17 cellular contexts compared by ENCODE assay signal in genomic region chr2:101264360-101264939, GRCh38. TPM values are rescaled to one million over a fixed set of nuclear protein-coding genes. Genes with fewer than 3 reads are reported as not detected.
DNase-seq lines count a peak whose midpoint lies in the region; ATAC-seq and TF ChIP-seq lines count a peak whose summit lies in the region.
"Had no signal": no experiment of that assay in that cellular context is flagged by ENCODE, and none has a peak within 500 bp of the region (broad histone marks: within the 10 kb centered on the region; RNA-seq: fewer than 3 reads in every experiment).

No MANE protein-coding gene starts in this region.

- ATAC-seq in activated naive CD8-positive, alpha-beta T cell treated with anti-CD3 and anti-CD28 coated beads, Interleukin-2, amount 10 ng/mL, durations not matched to agents 7 days and 5 days (ENCODE audit: low read depth): no peak
- no peak for ATAC-seq in natural killer cell
- no peak for ATAC-seq in HG03045 (IDR thresholded peaks at IDR 0.05; ENCODE audit: unreplicated experiment)
- ATAC-seq: PC-3; stimulated activated memory B cell treated with anti-CD40 and anti-IgM and Interleukin-4, amounts not matched to agents 10 μg/mL and 1 μg/mL and 100 μg/mL, for 72 hours had no signal

- H3K9me3 Mint-ChIP-seq in activated CD4-positive, alpha-beta T cell treated with anti-CD3 and anti-CD28 coated beads, Interleukin-2, amount 10 ng/mL, durations not matched to agents 24 days and 14 days: no peaks in the 10 kb centered on the region
- H3K9me3 Mint-ChIP-seq in activated naive CD8-positive, alpha-beta T cell treated with anti-CD3 and anti-CD28 coated beads, Interleukin-2, amount 10 ng/mL, durations not matched to agents 7 days and 5 days: no peaks in the 10 kb centered on the region
- H3K9me3 Mint-ChIP-seq in natural killer cell: no peaks in the 10 kb centered on the region
- H3K9me3 Mint-ChIP-seq: neural progenitor cell; stimulated activated memory B cell treated with anti-CD40 and anti-IgM and Interleukin-4, amounts not matched to agents 10 μg/mL and 1 μg/mL and 100 μg/mL, for 72 hours had no signal

- H3K4me3 Mint-ChIP-seq in activated CD4-positive, alpha-beta T cell treated with anti-CD3 and anti-CD28 coated beads, Interleukin-2, amount 10 ng/mL, durations not matched to agents 24 days and 14 days: no peak overlapping the region
- H3K4me3 Mint-ChIP-seq in activated naive CD8-positive, alpha-beta T cell treated with anti-CD3 and anti-CD28 coated beads, Interleukin-2, amount 10 ng/mL, durations not matched to agents 7 days and 5 days: no peak overlapping the region
- no peak overlapping the region for H3K4me3 Mint-ChIP-seq in natural killer cell
- H3K4me3 Mint-ChIP-seq: neural progenitor cell; stimulated activated memory B cell treated with anti-CD40 and anti-IgM and Interleukin-4, amounts not matched to agents 10 μg/mL and 1 μg/mL and 100 μg/mL, for 72 hours had no signal

- peak overlapping the region; percentile 54 for H3K27ac Mint-ChIP-seq in activated CD4-positive, alpha-beta T cell treated with anti-CD3 and anti-CD28 coated beads, Interleukin-2, amount 10 ng/mL, durations not matched to agents 24 days and 14 days
- H3K27ac Mint-ChIP-seq in activated naive CD8-positive, alpha-beta T cell treated with anti-CD3 and anti-CD28 coated beads, Interleukin-2, amount 10 ng/mL, durations not matched to agents 7 days and 5 days: peak overlapping the region; percentile 13
- peak overlapping the region; percentile 51 to 73 for H3K27ac Mint-ChIP-seq in natural killer cell
- H3K27ac Mint-ChIP-seq: neural progenitor cell; stimulated activated memory B cell treated with anti-CD40 and anti-IgM and Interleukin-4, amounts not matched to agents 10 μg/mL and 1 μg/mL and 100 μg/mL, for 72 hours had no signal

- H3K4me1 Mint-ChIP-seq in activated CD4-positive, alpha-beta T cell treated with anti-CD3 and anti-CD28 coated beads, Interleukin-2, amount 10 ng/mL, durations not matched to agents 24 days and 14 days: peaks cover 31% of the 10 kb centered on the region
- H3K4me1 Mint-ChIP-seq in activated naive CD8-positive, alpha-beta T cell treated with anti-CD3 and anti-CD28 coated beads, Interleukin-2, amount 10 ng/mL, durations not matched to agents 7 days and 5 days: peaks cover 31% of the 10 kb centered on the region
- peaks cover 10 to 19% of the 10 kb centered on the region in 2 donors for H3K4me1 Mint-ChIP-seq in natural killer cell
- H3K4me1 Mint-ChIP-seq: neural progenitor cell had no signal

- no peaks in the 10 kb centered on the region for H3K27me3 Mint-ChIP-seq in activated CD4-positive, alpha-beta T cell treated with anti-CD3 and anti-CD28 coated beads, Interleukin-2, amount 10 ng/mL, durations not matched to agents 24 days and 14 days
- H3K27me3 Mint-ChIP-seq in activated naive CD8-positive, alpha-beta T cell treated with anti-CD3 and anti-CD28 coated beads, Interleukin-2, amount 10 ng/mL, durations not matched to agents 7 days and 5 days: no peaks in the 10 kb centered on the region
- no peaks in the 10 kb centered on the region for H3K27me3 Mint-ChIP-seq in natural killer cell (ENCODE audit: low read depth in 2 of 2)
- H3K27me3 Mint-ChIP-seq: stimulated activated memory B cell treated with anti-CD40 and anti-IgM and Interleukin-4, amounts not matched to agents 10 μg/mL and 1 μg/mL and 100 μg/mL, for 72 hours had no signal

- POLR2A ChIA-PET in activated naive CD8-positive, alpha-beta T cell treated with anti-CD3 and anti-CD28 coated beads, Interleukin-2, amount 10 ng/mL, durations not matched to agents 7 days and 5 days (lab: Charles Lee): no interaction called here

- TF ChIP-seq CTCF in natural killer cell (IDR thresholded peaks at IDR 0.05): no peak

- no peak for DNase-seq in activated CD4-positive, alpha-beta T cell treated with anti-CD3 and anti-CD28 coated beads, Interleukin-2, amount 10 ng/mL, durations not matched to agents 24 days and 14 days
- DNase-seq in activated CD4-positive, alpha-beta T cell treated with anti-CD3 and anti-CD28 coated beads for 48 hours: no peak
- peak; percentile 11 for DNase-seq in NCI-H510A (lab: John Stamatoyannopoulos, UW)
- no peak for DNase-seq in activated naive CD8-positive, alpha-beta T cell treated with anti-CD3 and anti-CD28 coated beads, Interleukin-2, amount 10 ng/mL, durations not matched to agents 7 days and 5 days
- DNase-seq in natural killer cell: no peak
- no peak for DNase-seq in NCI-H1092 (lab: John Stamatoyannopoulos, UW)
- DNase-seq in head of caudate nucleus: no peak
- DNase-seq: activated CD4-positive, alpha-beta T cell treated with anti-CD3 and anti-CD28 coated beads, Interleukin-2, amount 50 U/mL, for 4 hours; activated gamma-delta T cell; Karpas-422; kidney glomerular epithelial cell; NCI-H1105; NCI-H774; PC-3 had no signal

- H3K36me3 Mint-ChIP-seq in activated CD4-positive, alpha-beta T cell treated with anti-CD3 and anti-CD28 coated beads, Interleukin-2, amount 10 ng/mL, durations not matched to agents 24 days and 14 days (ENCODE audit: low read depth): peaks cover 60% of the 10 kb centered on the region
- H3K36me3 Mint-ChIP-seq in activated naive CD8-positive, alpha-beta T cell treated with anti-CD3 and anti-CD28 coated beads, Interleukin-2, amount 10 ng/mL, durations not matched to agents 7 days and 5 days: peaks cover 41% of the 10 kb centered on the region
- H3K36me3 Mint-ChIP-seq in natural killer cell: peaks cover 5% of the 10 kb centered on the region

- intact Hi-C loops in activated CD4-positive, alpha-beta T cell treated with anti-CD3 and anti-CD28 coated beads, Interleukin-2, amount 10 ng/mL, durations not matched to agents 24 days and 14 days (cut with micrococcal nuclease): no loop called here
- intact Hi-C loops in natural killer cell (cut with micrococcal nuclease): no loop called here
- intact Hi-C loops in head of caudate nucleus (cut with DNase I): no loop called here

RNA-seq across cellular contexts. Expression of gene CNOT11, which starts 11.8 kb away (rescaled TPM):
- 65.0 and 69.6 TPM in 2 replicates for total RNA-seq in activated CD4-positive, alpha-beta T cell treated with anti-CD3 and anti-CD28 coated beads, Interleukin-2, amount 10 ng/mL, durations not matched to agents 24 days and 14 days
- total RNA-seq in activated naive CD8-positive, alpha-beta T cell treated with anti-CD3 and anti-CD28 coated beads, Interleukin-2, amount 10 ng/mL, durations not matched to agents 7 days and 5 days: 10 to 100 TPM; 64.2 to 65.0 TPM
- 10 to 100 TPM; 41.7 to 49.8 (median 46.0) TPM for total RNA-seq in natural killer cell

RNA-seq across cellular contexts. Expression of gene RNF149, which starts 44.1 kb away (rescaled TPM):
- 40.3 and 40.7 TPM in 2 replicates for total RNA-seq in activated CD4-positive, alpha-beta T cell treated with anti-CD3 and anti-CD28 coated beads, Interleukin-2, amount 10 ng/mL, durations not matched to agents 24 days and 14 days
- 10 to 100 TPM; 90.1 to 90.3 TPM for total RNA-seq in activated naive CD8-positive, alpha-beta T cell treated with anti-CD3 and anti-CD28 coated beads, Interleukin-2, amount 10 ng/mL, durations not matched to agents 7 days and 5 days
- 100 to 1,000 TPM; 133 to 151 (median 149) TPM for total RNA-seq in natural killer cell
